1 cellular context compared by ENCODE assay signal in genomic region chr6:139099984-139100383, GRCh38.
A peak's percentile ranks its signal among the peaks of the same experiment; 100 is the strongest.
TF ChIP-seq lines count a peak whose summit lies in the region.

No MANE protein-coding gene starts in this region.

TF ChIP-seq in GM12878, 131 proteins besides CTCF, POLR2A, EP300 and RAD21 (continued from another document):
- TF ChIP-seq E2F4 (IDR thresholded peaks at IDR 0.05; ENCODE audit: low read depth, low read length): no peak
- TF ChIP-seq IRF4 (IDR thresholded peaks at IDR 0.05; ENCODE audit: low read depth, low read length): peak; percentile 83; the same call in 1 of the 2 replicates
- no peak for TF ChIP-seq ZBTB40 (IDR thresholded peaks at IDR 0.05; ENCODE audit: borderline replicate concordance)
- no peak for TF ChIP-seq E2F8 (IDR thresholded peaks at IDR 0.05; ENCODE audit: low read depth, partially characterized antibody)
